16 cellular contexts compared by ENCODE assay signal in genomic region chr2:145058457-145058856, GRCh38.
DNase-seq lines count a peak whose midpoint lies in the region; ATAC-seq and TF ChIP-seq lines count a peak whose summit lies in the region.
"Had no signal": no experiment of that assay in that cellular context is flagged by ENCODE, and none has a peak within 500 bp of the region (broad histone marks: within the 10 kb centered on the region; RNA-seq: fewer than 3 reads in every experiment).

No MANE protein-coding gene starts in this region.

- no peaks in the 10 kb centered on the region for H3K4me1 Mint-ChIP-seq in glutamatergic neuron (ENCODE audit: low read depth, unreplicated experiment)

- H3K4me3 ChIP-seq in PC-3 (ENCODE audit: low read length) (no peak overlapping the region), smooth muscle cell (no peak overlapping the region)
- H3K4me3 ChIP-seq: GM23338 had no signal

- peak; percentile 9 for DNase-seq in ELR (ENCODE audit: low read depth)
- peak; percentile 18 for DNase-seq in PC-3
- DNase-seq in glutamatergic neuron: no peak
- no peak for DNase-seq in smooth muscle cell (lab: John Stamatoyannopoulos, UW; ENCODE audit: unreplicated experiment)
- no peak for DNase-seq in SKM-1 (lab: John Stamatoyannopoulos, UW; ENCODE audit: unreplicated experiment)
- DNase-seq in DMS 273 treated with DMSO at 0.1 percent for 48 hours (lab: John Stamatoyannopoulos, UW): no peak
- DNase-seq in activated CD8-positive, alpha-beta memory T cell treated with anti-CD3 and anti-CD28 coated beads, Interleukin-2, amount 50 U/mL, for 4 hours: no peak
- DNase-seq: AML-193; Caco-2; CD4-positive, alpha-beta T cell; DMS153; DMS79; HCEC 1CT had no signal

- H3K36me3 ChIP-seq in PC-3 (ENCODE audit: low read depth, low read length) (no peaks in the 10 kb centered on the region), smooth muscle cell (ENCODE audit: low read depth) (no peaks in the 10 kb centered on the region)

- no peaks in the 10 kb centered on the region for H3K9me3 ChIP-seq in PC-3 (ENCODE audit: low read length)
- H3K9me3 ChIP-seq in smooth muscle cell (replicated peaks; ENCODE audit: low read depth): no peaks in the 10 kb centered on the region
- H3K9me3 ChIP-seq: Caco-2 had no signal

- H3K27ac ChIP-seq in PC-3 (ENCODE audit: low read length): no peak overlapping the region
- H3K27ac ChIP-seq in smooth muscle cell (ENCODE audit: low read depth): peak overlapping the region; percentile 12
- H3K27ac ChIP-seq: C4-2B, HL-60 had no signal

- BruUV-seq in PC-3 (replicated peaks; lab: Mats Ljungman, UMichigan): no TSS peak

- CTCF ChIA-PET in PC-3 (lab: Charles Lee): no interaction called here

- TF ChIP-seq CTCF in PC-3 (conservative IDR thresholded peaks at IDR 0.05; ENCODE audit: low read depth, low read length) (no peak), glutamatergic neuron (IDR thresholded peaks at IDR 0.05; ENCODE audit: partially characterized antibody, unreplicated experiment) (no peak), smooth muscle cell (IDR thresholded peaks at IDR 0.05; ENCODE audit: borderline replicate concordance, insufficient read depth, poor library complexity, severe bottlenecking) (no peak)

- intact Hi-C loops in PC-3 (cut with micrococcal nuclease): no loop called here

- ATAC-seq in PC-3: no peak
- ATAC-seq: GM23338 had no signal

- H3F3A ChIP-seq in PC-3 (ENCODE audit: low read length, unreplicated experiment): peaks cover 5% of the 10 kb centered on the region
- H3F3A ChIP-seq in smooth muscle cell (ENCODE audit: low read depth): peaks cover 16% of the 10 kb centered on the region

- H3K9ac ChIP-seq in PC-3 (ENCODE audit: low read length) (no peak overlapping the region), smooth muscle cell (ENCODE audit: low read depth) (no peak overlapping the region)

- H3K36me3 Mint-ChIP-seq in glutamatergic neuron (ENCODE audit: unreplicated experiment): no peaks in the 10 kb centered on the region

- no peaks in the 10 kb centered on the region for H3K27me3 ChIP-seq in PC-3 (ENCODE audit: low read length)
- no peaks in the 10 kb centered on the region for H3K27me3 ChIP-seq in smooth muscle cell (ENCODE audit: low read depth)

- H3K4me2 ChIP-seq in PC-3 (ENCODE audit: low read length): no peak overlapping the region
- peak overlapping the region; percentile 10 for H3K4me2 ChIP-seq in smooth muscle cell
- H3K4me2 ChIP-seq: GM23338 had no signal

- peaks cover 36% of the 10 kb centered on the region for H3K4me1 ChIP-seq in PC-3 (ENCODE audit: insufficient read depth, low read length)
- H3K4me1 ChIP-seq in smooth muscle cell (ENCODE audit: low read depth): no peaks in the 10 kb centered on the region
- H3K4me1 ChIP-seq: Caco-2 had no signal

- H3K79me2 ChIP-seq in PC-3 (ENCODE audit: low read length) (no peaks in the 10 kb centered on the region), smooth muscle cell (ENCODE audit: low read depth) (no peaks in the 10 kb centered on the region)

- H3K9me3 Mint-ChIP-seq in glutamatergic neuron (ENCODE audit: unreplicated experiment): no peaks in the 10 kb centered on the region
- H3K9me3 Mint-ChIP-seq: CD4-positive, alpha-beta T cell; GM23338 had no signal

- no peaks in the 10 kb centered on the region for H3K27me3 Mint-ChIP-seq in glutamatergic neuron (ENCODE audit: unreplicated experiment)
- H3K27me3 Mint-ChIP-seq: CD4-positive, alpha-beta T cell had no signal

- POLR2A ChIA-PET in PC-3 (lab: Charles Lee; ENCODE audit: unreplicated experiment): no interaction called here

- H3K27ac Mint-ChIP-seq in glutamatergic neuron (ENCODE audit: unreplicated experiment): peak overlapping the region; percentile 63
- H3K27ac Mint-ChIP-seq: CD4-positive, alpha-beta T cell; GM23338 had no signal

- H2AFZ ChIP-seq in PC-3 (ENCODE audit: low read length): no peak overlapping the region
- peak overlapping the region; percentile 40 for H2AFZ ChIP-seq in smooth muscle cell (ENCODE audit: low read depth)
- H2AFZ ChIP-seq: GM23338 had no signal

- H3K4me3 Mint-ChIP-seq in glutamatergic neuron (ENCODE audit: unreplicated experiment): no peak overlapping the region
- H3K4me3 Mint-ChIP-seq: CD4-positive, alpha-beta T cell; GM23338 had no signal

- H3K9me2 ChIP-seq in PC-3 (replicated peaks; ENCODE audit: low read length): no peaks in the 10 kb centered on the region

- 28% methylated on average over 1 of the region's 1 CpG for WGBS in smooth muscle cell (ENCODE audit: low lambda C conversion rate)

- H4K20me1 ChIP-seq in PC-3 (ENCODE audit: low read length) (no peaks in the 10 kb centered on the region), smooth muscle cell (ENCODE audit: low read depth) (no peaks in the 10 kb centered on the region)

Comparison
In these comparisons a context has a peak if more than half of its experiments do, and no peak if none do; other contexts are left out.
1. DNase-seq: peak in ELR (single experiment) and PC-3 (single experiment); none in glutamatergic neuron (single experiment), smooth muscle cell (single experiment), SKM-1 (single experiment), DMS 273 treated with DMSO at 0.1 percent for 48 hours (single experiment) and activated CD8-positive, alpha-beta memory T cell treated with anti-CD3 and anti-CD28 coated beads, Interleukin-2, amount 50 U/mL, for 4 hours (single experiment).